ENCODE assay signal across 8 cellular contexts in the genomic region with DNA sequence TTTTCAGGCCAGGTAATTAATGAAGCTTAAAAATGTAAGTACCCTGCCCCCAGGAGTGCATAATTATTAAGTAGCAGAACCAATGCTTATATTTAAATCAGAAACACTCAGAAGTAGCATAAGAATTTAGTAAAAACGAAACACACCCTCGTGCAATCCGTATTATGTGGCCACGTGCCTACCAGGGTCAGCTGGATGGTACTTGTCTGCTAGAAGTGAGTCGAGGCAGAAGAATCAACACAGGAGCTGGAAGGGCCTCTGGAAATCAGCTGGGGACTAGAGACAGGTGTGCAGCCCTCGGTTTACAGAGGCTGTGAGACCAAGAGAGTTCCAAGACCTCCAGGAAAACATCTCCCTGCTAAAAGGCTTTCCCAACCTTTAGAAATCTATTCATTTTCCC. TPM values are rescaled to one million over a fixed set of nuclear protein-coding genes. Genes with fewer than 3 reads are reported as not detected.
DNase-seq lines count a peak whose midpoint lies in the region; ATAC-seq and TF ChIP-seq lines count a peak whose summit lies in the region.

No MANE protein-coding gene starts in this region.

- intact Hi-C loops in posterior vena cava (cut with DNase I): no loop called here

- DNase-seq in BE2C (no peak), NCI-H345 treated with DMSO at 0.1 percent for 48 hours (lab: John Stamatoyannopoulos, UW; ENCODE audit: unreplicated experiment) (peak; percentile 18), endodermal cell (no peak), AG20443 (ENCODE audit: low spot score) (no peak), LoVo (ENCODE audit: low spot score) (no peak), posterior vena cava (ENCODE audit: low spot score) (no peak), A172 (ENCODE audit: low spot score) (no peak)
- DNase-seq in naive thymus-derived CD8-positive, alpha-beta T cell: peak in 1 of 10 donors; percentile 2

- POLR2A ChIA-PET in naive thymus-derived CD8-positive, alpha-beta T cell (lab: Charles Lee): no interaction called here

- peaks cover 7% of the 10 kb centered on the region for H3K4me1 Mint-ChIP-seq in endodermal cell
- peaks cover 4 to 10% (median 8%) of the 10 kb centered on the region in 4 donors for H3K4me1 Mint-ChIP-seq in naive thymus-derived CD8-positive, alpha-beta T cell

- peak overlapping the region; percentile 63 for H3K4me3 Mint-ChIP-seq in endodermal cell
- H3K4me3 Mint-ChIP-seq in naive thymus-derived CD8-positive, alpha-beta T cell: peak overlapping the region; percentile 77 to 90 (median 84)

- H3K27ac Mint-ChIP-seq in endodermal cell: no peak overlapping the region
- peak overlapping the region in 7 of 10 donors; percentile 3 to 92 (median 72) for H3K27ac Mint-ChIP-seq in naive thymus-derived CD8-positive, alpha-beta T cell

- H3K27me3 ChIP-seq in BE2C (peaks cover 22% of the 10 kb centered on the region), endodermal cell (ENCODE audit: control insufficient read depth, insufficient read depth, low read length, poor library complexity, severe bottlenecking) (peaks cover 47% of the 10 kb centered on the region)

- no peaks in the 10 kb centered on the region for H3K9me3 Mint-ChIP-seq in endodermal cell
- H3K9me3 Mint-ChIP-seq in naive thymus-derived CD8-positive, alpha-beta T cell: no peaks in the 10 kb centered on the region

- peak overlapping the region; percentile 66 for H3K4me3 ChIP-seq in BE2C (ENCODE audit: low read depth, low read length)
- peak overlapping the region; percentile 83 for H3K4me3 ChIP-seq in endodermal cell (ENCODE audit: low read length)

- H3K36me3 ChIP-seq in BE2C (no peaks in the 10 kb centered on the region), endodermal cell (ENCODE audit: control insufficient read depth, insufficient read depth, low read length) (no peaks in the 10 kb centered on the region)

- ATAC-seq in naive thymus-derived CD8-positive, alpha-beta T cell: peak; percentile 18 to 26

- no peak overlapping the region for H3K27ac ChIP-seq in endodermal cell (ENCODE audit: low read depth, low read length)

- H3K36me3 Mint-ChIP-seq in endodermal cell (ENCODE audit: low read depth): no peaks in the 10 kb centered on the region
- no peaks in the 10 kb centered on the region for H3K36me3 Mint-ChIP-seq in naive thymus-derived CD8-positive, alpha-beta T cell

- WGBS in endodermal cell (ENCODE audit: insufficient coverage in 1 of 2, insufficient read length in 1 of 2), 2 experiments: 37 to 39% methylated on average over 5 to 6 of the region's 6 CpGs

- no peaks in the 10 kb centered on the region for H3K9me3 ChIP-seq in BE2C
- H3K9me3 ChIP-seq in endodermal cell (ENCODE audit: control insufficient read depth, low read length): no peaks in the 10 kb centered on the region

- H3K4me1 ChIP-seq in BE2C (no peaks in the 10 kb centered on the region), endodermal cell (ENCODE audit: control insufficient read depth, insufficient read depth, low read length) (no peaks in the 10 kb centered on the region)

- TF ChIP-seq CTCF in BE2C (IDR thresholded peaks at IDR 0.05; ENCODE audit: low read depth, low read length): no peak
- TF ChIP-seq CTCF in endodermal cell (conservative IDR thresholded peaks at IDR 0.05): no peak

- H3K27me3 Mint-ChIP-seq in endodermal cell (ENCODE audit: insufficient read depth): peaks cover 52% of the 10 kb centered on the region
- peaks cover 35 to 71% (median 59%) of the 10 kb centered on the region in 5 donors for H3K27me3 Mint-ChIP-seq in naive thymus-derived CD8-positive, alpha-beta T cell

- H3K9ac ChIP-seq in endodermal cell (ENCODE audit: extremely low read depth, low read length, poor library complexity, severe bottlenecking): peak overlapping the region; percentile 41

RNA-seq across cellular contexts. Expression of gene FAM47E, which starts 0.6 kb away (rescaled TPM):
- polyA plus RNA-seq in BE2C (2012; ENCODE audit: insufficient read depth, insufficient read length, low read depth): 0.88 TPM
- total RNA-seq in endodermal cell (1 to 10 TPM in 1 of 2 donors, under 1 TPM in 1; 0.84 to 2.5 TPM), posterior vena cava (1 to 10 TPM; 1.4 TPM)
- polyA plus RNA-seq in endodermal cell (2013, experiment 1 of 2): 5.7 TPM
- 3.5 TPM for polyA plus RNA-seq in endodermal cell (2013, experiment 2 of 2)
- total RNA-seq in naive thymus-derived CD8-positive, alpha-beta T cell: 1 to 10 TPM in 1 of 2 experiments, under 1 TPM in 1; 0.60 to 1.3 TPM
- under 1 TPM in 1 of 3 donors, not detected in 2; 0.64 TPM for polyA plus RNA-seq in naive thymus-derived CD8-positive, alpha-beta T cell
- total RNA-seq in A172 (2014; rRNA removed; shearing (Covaris generic)): 0.12 and 0.38 TPM in 2 replicates

RNA-seq across cellular contexts. Expression of gene SCARB2, which starts 37.3 kb away (rescaled TPM):
- 113 TPM for polyA plus RNA-seq in BE2C (2012; ENCODE audit: insufficient read depth, insufficient read length, low read depth)
- total RNA-seq in endodermal cell (10 to 100 TPM; 45.8 to 78.5 TPM), posterior vena cava (100 to 1,000 TPM; 159 to 169 TPM)
- polyA plus RNA-seq in endodermal cell (2013, experiment 1 of 2): 76.5 TPM
- 71.8 TPM for polyA plus RNA-seq in endodermal cell (2013, experiment 2 of 2)
- total RNA-seq in naive thymus-derived CD8-positive, alpha-beta T cell: 10 to 100 TPM; 23.2 to 25.8 TPM
- polyA plus RNA-seq in naive thymus-derived CD8-positive, alpha-beta T cell: 10 to 100 TPM; 11.0 to 14.3 (median 14.0) TPM
- 113 and 136 TPM in 2 replicates for total RNA-seq in A172 (2014; rRNA removed; shearing (Covaris generic))

RNA-seq across cellular contexts. Expression of gene STBD1, which starts 55.6 kb away (rescaled TPM):
- polyA plus RNA-seq in BE2C (2012; ENCODE audit: insufficient read depth, insufficient read length, low read depth): 0.80 TPM
- 1 to 10 TPM in 1 of 2 donors, under 1 TPM in 1; 0.31 to 1.3 TPM for total RNA-seq in endodermal cell
- polyA plus RNA-seq in endodermal cell (2013, experiment 1 of 2): 2.2 TPM
- 2.4 TPM for polyA plus RNA-seq in endodermal cell (2013, experiment 2 of 2)
- under 1 TPM; 0.38 to 0.49 TPM for total RNA-seq in naive thymus-derived CD8-positive, alpha-beta T cell
- under 1 TPM; 0.16 to 0.66 (median 0.19) TPM for polyA plus RNA-seq in naive thymus-derived CD8-positive, alpha-beta T cell
- 10 to 100 TPM; 17.6 to 37.4 TPM for total RNA-seq in posterior vena cava
- 2.8 and 4.6 TPM in 2 replicates for total RNA-seq in A172 (2014; rRNA removed; shearing (Covaris generic))
